ENCODE assay signal across 3 cellular contexts in genomic region chr1:209116705-209117104, GRCh38.
TF ChIP-seq lines count a peak whose summit lies in the region.

No MANE protein-coding gene starts in this region.

TF ChIP-seq in A549, 52 proteins besides CTCF, POLR2A, EP300 and RAD21:
- TF ChIP-seq MAFK (IDR thresholded peaks at IDR 0.05; ENCODE audit: partially characterized antibody): peak; percentile 54
- no peak for TF ChIP-seq EHF (CRISPR knock-in tag; IDR thresholded peaks at IDR 0.05)

TF ChIP-seq in IMR-90, 13 proteins besides CTCF, POLR2A, EP300 and RAD21:
- TF ChIP-seq MAFK (IDR thresholded peaks at IDR 0.05; ENCODE audit: low read depth, low read length) (peak; percentile 52), MAZ (IDR thresholded peaks at IDR 0.05; ENCODE audit: borderline replicate concordance, low read depth, low read length) (no peak)

TF ChIP-seq in K562, 482 proteins besides CTCF, POLR2A, EP300 and RAD21:
- no peak for TF ChIP-seq XRCC4 (IDR thresholded peaks at IDR 0.05; ENCODE audit: extremely low read depth, insufficient read depth, insufficient read length)
- TF ChIP-seq ZNF444 (CRISPR knock-in tag; IDR thresholded peaks at IDR 0.05): no peak
- peak; percentile 3; the same call in 1 of the 2 replicates for TF ChIP-seq MAFF (IDR thresholded peaks at IDR 0.05; ENCODE audit: low read length)
- no peak for TF ChIP-seq TFE3 (CRISPR knock-in tag; IDR thresholded peaks at IDR 0.05)
- TF ChIP-seq SMARCB1 (IDR thresholded peaks at IDR 0.05; ENCODE audit: insufficient read length, low read depth): no peak
- no peak for TF ChIP-seq ETV6 (IDR thresholded peaks at IDR 0.05; ENCODE audit: borderline replicate concordance in 1 of 2, low read depth in 2 of 2, low read length in 1 of 2)
- no peak for TF ChIP-seq ETV6 (CRISPR knock-in tag; IDR thresholded peaks at IDR 0.05; ENCODE audit: borderline replicate concordance)
- TF ChIP-seq POLR2B (IDR thresholded peaks at IDR 0.05; ENCODE audit: low read depth, partially characterized antibody): no peak
- TF ChIP-seq MBD1 (CRISPR knock-in tag; IDR thresholded peaks at IDR 0.05): no peak
- peak; percentile 61 for TF ChIP-seq ZNF316 (IDR thresholded peaks at IDR 0.05)
- no peak for TF ChIP-seq ZNF778 (CRISPR knock-in tag; IDR thresholded peaks at IDR 0.05)
- no peak for TF ChIP-seq ZKSCAN8 (CRISPR knock-in tag; IDR thresholded peaks at IDR 0.05)
- TF ChIP-seq RUNX1 (IDR thresholded peaks at IDR 0.05; ENCODE audit: low read depth): no peak
- TF ChIP-seq SAFB2 (IDR thresholded peaks at IDR 0.05; ENCODE audit: borderline replicate concordance, low read depth, low read length, severe bottlenecking): no peak
- no peak for TF ChIP-seq ESRRA (IDR thresholded peaks at IDR 0.05; ENCODE audit: borderline replicate concordance, low read depth)
- TF ChIP-seq C11orf30 (IDR thresholded peaks at IDR 0.05; ENCODE audit: low read depth): peak; percentile 26; the same call in 1 of the 2 replicates
- TF ChIP-seq ZFP1 (CRISPR knock-in tag; IDR thresholded peaks at IDR 0.05): no peak
- TF ChIP-seq MAFG (tag; conservative IDR thresholded peaks at IDR 0.05): peak; percentile 56
- TF ChIP-seq BDP1 (IDR thresholded peaks at IDR 0.05; ENCODE audit: insufficient read depth, insufficient read length): no peak
- no peak for TF ChIP-seq ATF3 (IDR thresholded peaks at IDR 0.05)
- no peak for TF ChIP-seq ATF3 (CRISPR knock-in tag; conservative IDR thresholded peaks at IDR 0.05)
TF ChIP-seq in K562: peak in this region for 4.
